In genomic region chr1:235633220-235633540, GRCh38 we compare ENCODE assay signal across 15 cellular contexts. TPM values are rescaled to one million over a fixed set of nuclear protein-coding genes. Genes with fewer than 3 reads are reported as not detected.
DNase-seq lines count a peak whose midpoint lies in the region; ATAC-seq lines count a peak whose summit lies in the region.
"Had no signal": no experiment of that assay in that cellular context is flagged by ENCODE, and none has a peak within 500 bp of the region (broad histone marks: within the 10 kb centered on the region; RNA-seq: fewer than 3 reads in every experiment).

No MANE protein-coding gene starts in this region.

- ATAC-seq in GM21619 (IDR thresholded peaks at IDR 0.05; ENCODE audit: unreplicated experiment) (peak; percentile 8), GM19467 (IDR thresholded peaks at IDR 0.05; ENCODE audit: unreplicated experiment) (no peak), HG03280 (IDR thresholded peaks at IDR 0.05; ENCODE audit: unreplicated experiment) (no peak), HG02981 (IDR thresholded peaks at IDR 0.05; ENCODE audit: unreplicated experiment) (no peak)
- ATAC-seq: gastroesophageal sphincter, pancreas had no signal

- H3K79me2 ChIP-seq in ACC112 (ENCODE audit: control insufficient read depth, insufficient read depth, low read length, unreplicated experiment), result no peaks in the 10 kb centered on the region

- no peaks in the 10 kb centered on the region for H3K9me3 ChIP-seq in adipocyte (ENCODE audit: control insufficient read depth, low read length)
- H3K9me3 ChIP-seq: gastroesophageal sphincter, pancreas had no signal

- no peak overlapping the region for H3K9ac ChIP-seq in adipocyte (ENCODE audit: low read length)

- H3K36me3 ChIP-seq in ACC112 (ENCODE audit: insufficient read depth, low read length), result no peaks in the 10 kb centered on the region
- H3K36me3 ChIP-seq in adipocyte (ENCODE audit: control insufficient read depth, insufficient read depth, low read length, severe bottlenecking), result no peaks in the 10 kb centered on the region
- H3K36me3 ChIP-seq: gastroesophageal sphincter, pancreas, WERI-Rb-1 had no signal

- no peak overlapping the region for H2AFZ ChIP-seq in ACC112 (ENCODE audit: low read length, unreplicated experiment)

- peaks cover 7% of the 10 kb centered on the region for H3K4me1 ChIP-seq in ACC112 (ENCODE audit: control insufficient read depth, insufficient read depth, low read length, unreplicated experiment)
- H3K4me1 ChIP-seq in adipocyte (ENCODE audit: control insufficient read depth, insufficient read depth, low read length), result peaks cover 12% of the 10 kb centered on the region
- H3K4me1 ChIP-seq: gastroesophageal sphincter, pancreas had no signal

- H3K4me3 ChIP-seq in ACC112 (ENCODE audit: low read depth, low read length) (peak overlapping the region; percentile 86), adipocyte (ENCODE audit: low read length) (peak overlapping the region; percentile 80)
- H3K4me3 ChIP-seq: pancreas had no signal

- no peak overlapping the region for H3K27ac ChIP-seq in ACC112 (ENCODE audit: low read depth, low read length)
- H3K27ac ChIP-seq: C4-2B, gastroesophageal sphincter, pancreas, WERI-Rb-1 had no signal

- DNase-seq in adipocyte (ENCODE audit: low read depth), result no peak
- peak; percentile 14 for DNase-seq in mesenteric fat pad (ENCODE audit: low spot score)
- DNase-seq in inferior parietal cortex (ENCODE audit: extremely low spot score), result no peak
- DNase-seq: midbrain; NCI-H1092 treated with DMSO at 0.1 percent for 48 hours; stimulated activated CD4-positive, alpha-beta T cell treated with anti-CD3 and anti-CD28 coated beads, Interleukin-15, amount 100 ng/mL, for 24 hours; WERI-Rb-1 had no signal

- peaks cover 5% of the 10 kb centered on the region; the same call in 1 of the 2 replicates for H3K27me3 ChIP-seq in ACC112 (ENCODE audit: insufficient read depth, low read length)
- H3K27me3 ChIP-seq in adipocyte (replicated peaks; ENCODE audit: control insufficient read depth, insufficient read depth, low read length), result peaks cover 22% of the 10 kb centered on the region
- H3K27me3 ChIP-seq: pancreas had no signal

RNA-seq across cellular contexts. Expression of gene GNG4, which starts 16.4 kb away (rescaled TPM):
- total RNA-seq in mesenteric fat pad, result 0.64 TPM
